ENCODE assay signal across 17 cellular contexts in genomic region chr2:209388416-209389037, GRCh38.
"Had no signal": no experiment of that assay in that cellular context is flagged by ENCODE, and none has a peak within 500 bp of the region (broad histone marks: within the 10 kb centered on the region; RNA-seq: fewer than 3 reads in every experiment).

No MANE protein-coding gene starts in this region.

- H3K9me3 Mint-ChIP-seq: activated T-cell treated with anti-CD3 and anti-CD28 coated beads, Interleukin-2, amount 50 U/mL, for 24 hours; T-helper 2 cell treated with Interferon-gamma antibody and Interleukin-4, amounts not matched to agents 5 μg/mL and 100 μg/mL, for 36 hours had no signal

- H3K4me1 ChIP-seq: psoas muscle, spleen had no signal

- H3K9me3 ChIP-seq: psoas muscle had no signal

- H3K36me3 Mint-ChIP-seq: activated CD8-positive, alpha-beta memory T cell treated with anti-CD3 and anti-CD28 coated beads, Interleukin-2, amount 10 ng/mL, durations not matched to agents 7 days and 5 days; activated naive CD8-positive, alpha-beta T cell; naive B cell had no signal

- DNase-seq: activated CD4-positive, alpha-beta T cell treated with anti-CD3 and anti-CD28 coated beads, Interleukin-2, amount 50 U/mL, for 48 hours; activated CD8-positive, alpha-beta memory T cell treated with anti-CD3 and anti-CD28 coated beads, Interleukin-2, amount 10 ng/mL, durations not matched to agents 7 days and 5 days; activated effector memory CD4-positive, alpha-beta T cell treated with Interleukin-2 at 50 U/mL for 16 hours; activated T-cell treated with anti-CD3 and anti-CD28 coated beads, Interleukin-2, amount 50 U/mL, for 24 hours; cortex of kidney; erythroblast; naive B cell; occipital lobe; psoas muscle; spleen; stimulated activated CD4-positive, alpha-beta T cell treated with anti-CD3 and anti-CD28 coated beads, Interleukin-1b, Interleukin-23, amount 100 ng/mL, for 48 hours; stimulated activated naive CD4-positive, alpha-beta T cell had no signal

- H3K4me3 ChIP-seq: lung, psoas muscle, spleen had no signal

- H3K27me3 Mint-ChIP-seq: activated CD8-positive, alpha-beta memory T cell treated with anti-CD3 and anti-CD28 coated beads, Interleukin-2, amount 10 ng/mL, durations not matched to agents 7 days and 5 days; activated naive CD8-positive, alpha-beta T cell; activated T-cell treated with anti-CD3 and anti-CD28 coated beads, Interleukin-2, amount 50 U/mL, for 24 hours had no signal

- H3K27ac ChIP-seq: psoas muscle, spleen had no signal

- H3K4me3 Mint-ChIP-seq: activated CD8-positive, alpha-beta memory T cell treated with anti-CD3 and anti-CD28 coated beads, Interleukin-2, amount 10 ng/mL, durations not matched to agents 7 days and 5 days; activated naive CD8-positive, alpha-beta T cell; activated T-cell treated with anti-CD3 and anti-CD28 coated beads, Interleukin-2, amount 50 U/mL, for 24 hours; T-helper 2 cell treated with Interferon-gamma antibody and Interleukin-4, amounts not matched to agents 5 μg/mL and 100 μg/mL, for 36 hours had no signal

- H3K27ac Mint-ChIP-seq: activated CD8-positive, alpha-beta memory T cell treated with anti-CD3 and anti-CD28 coated beads, Interleukin-2, amount 10 ng/mL, durations not matched to agents 7 days and 5 days; activated naive CD8-positive, alpha-beta T cell; activated T-cell treated with anti-CD3 and anti-CD28 coated beads, Interleukin-2, amount 50 U/mL, for 24 hours; naive B cell; T-helper 2 cell treated with Interferon-gamma antibody and Interleukin-4, amounts not matched to agents 5 μg/mL and 100 μg/mL, for 36 hours had no signal

- H3K4me1 Mint-ChIP-seq: activated CD8-positive, alpha-beta memory T cell treated with anti-CD3 and anti-CD28 coated beads, Interleukin-2, amount 10 ng/mL, durations not matched to agents 7 days and 5 days; naive B cell had no signal

- ATAC-seq: activated CD4-positive, CD25-positive, alpha-beta regulatory T cell treated with anti-CD3 and anti-CD28 coated beads, Interleukin-2, amount 50 U/mL, for 24 hours; activated CD8-positive, alpha-beta memory T cell treated with anti-CD3 and anti-CD28 coated beads, Interleukin-2, amount 10 ng/mL, durations not matched to agents 7 days and 5 days; psoas muscle; sciatic nerve had no signal

- H3K36me3 ChIP-seq: spleen had no signal
